8 cellular contexts compared by ENCODE assay signal in the genomic region with DNA sequence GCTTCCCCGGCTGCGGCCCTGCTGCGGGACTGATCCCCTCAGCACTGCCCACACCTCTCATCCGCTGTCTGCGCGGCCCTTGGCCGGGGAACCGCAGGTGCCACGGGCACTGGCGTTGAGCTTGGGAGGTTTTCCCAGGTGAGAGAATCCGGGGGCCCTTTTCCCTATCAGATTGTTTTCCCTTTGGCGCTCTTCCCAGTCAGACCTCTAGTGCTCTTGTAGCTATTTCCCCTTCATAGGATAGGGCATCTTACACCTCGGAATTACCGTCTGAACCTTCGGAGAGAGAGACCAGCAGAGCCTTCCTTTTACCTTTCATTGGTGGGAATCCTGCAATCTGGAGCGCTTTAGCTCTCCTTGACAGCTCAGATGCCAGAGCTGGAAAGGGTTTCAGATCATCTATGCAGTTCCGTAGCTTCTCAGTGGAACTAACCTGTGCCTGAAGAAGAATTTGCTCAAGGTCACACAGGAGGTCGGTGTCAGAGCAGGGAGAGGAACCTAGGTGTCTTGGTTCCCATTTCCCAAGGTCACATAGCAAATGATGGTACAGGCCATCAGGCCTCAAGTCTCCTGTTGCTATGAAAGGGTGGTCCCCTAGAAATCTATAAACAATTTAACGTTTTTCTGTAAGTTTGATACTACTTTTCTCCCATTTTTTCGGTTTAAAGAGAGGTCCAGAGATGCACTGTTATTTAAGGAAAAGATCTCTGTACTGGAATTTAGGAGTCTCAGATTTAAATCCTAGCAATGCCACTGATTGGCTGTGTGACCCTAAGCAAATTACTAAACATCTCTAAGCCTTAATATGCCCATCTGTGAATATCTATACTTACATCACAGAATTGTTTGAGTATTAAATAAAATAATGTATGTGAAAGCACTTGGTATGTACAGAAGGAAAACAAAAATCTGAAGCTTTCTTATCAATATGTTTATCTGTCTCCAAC. TPM values are rescaled to one million over a fixed set of nuclear protein-coding genes. Genes with fewer than 3 reads are reported as not detected.
A peak's percentile ranks its signal among the peaks of the same experiment; 100 is the strongest.
DNase-seq lines count a peak whose midpoint lies in the region; ATAC-seq and TF ChIP-seq lines count a peak whose summit lies in the region.

No MANE protein-coding gene starts in this region.

- intact Hi-C loops in PC-3 (cut with micrococcal nuclease), result no loop called here

- H3K36me3 Mint-ChIP-seq in naive B cell, result no peaks in the 10 kb centered on the region

- H3K9me3 Mint-ChIP-seq in naive B cell, result no peaks in the 10 kb centered on the region

- H3K36me3 ChIP-seq in PC-3 (ENCODE audit: low read depth, low read length) (no peaks in the 10 kb centered on the region), endocrine pancreas (ENCODE audit: control insufficient read depth, insufficient read depth, low read length) (no peaks in the 10 kb centered on the region)

- H3K27me3 ChIP-seq in PC-3 (ENCODE audit: low read length) (no peaks in the 10 kb centered on the region), endocrine pancreas (ENCODE audit: control insufficient read depth, insufficient read depth, low read length) (no peaks in the 10 kb centered on the region)

- H3K4me1 Mint-ChIP-seq in naive B cell, result peaks cover 34 to 46% (median 36%) of the 10 kb centered on the region in 3 donors

- H3F3A ChIP-seq in PC-3 (ENCODE audit: low read length, unreplicated experiment), result no peaks in the 10 kb centered on the region

- CTCF ChIA-PET in PC-3 (lab: Charles Lee), result interaction anchor here (0.7 kb wide), 1 partner anchor 66 kb away, joined by 3 read pairs; no protein-coding TSS in a partner anchor

- peak overlapping the region; percentile 71; the same call in 1 of the 2 replicates for H2AFZ ChIP-seq in PC-3 (ENCODE audit: low read length)

- H3K9me2 ChIP-seq in PC-3 (replicated peaks; ENCODE audit: low read length), result no peaks in the 10 kb centered on the region

- POLR2A ChIA-PET in PC-3 (lab: Charles Lee; ENCODE audit: unreplicated experiment), result no interaction called here

- BruUV-seq in PC-3 (replicated peaks; lab: Mats Ljungman, UMichigan), result no TSS peak

- H3K79me2 ChIP-seq in PC-3 (ENCODE audit: low read length), result peaks cover 60% of the 10 kb centered on the region

- H3K9ac ChIP-seq in PC-3 (ENCODE audit: low read length) (peak overlapping the region; percentile 68), endocrine pancreas (ENCODE audit: control insufficient read depth, insufficient read depth, low read length) (peak overlapping the region; percentile 65)

- H3K4me3 Mint-ChIP-seq in naive B cell, result peak overlapping the region; percentile 85 to 96 (median 94)

- DNase-seq in DMS79 treated with DMSO at 0.1 percent for 48 hours (lab: John Stamatoyannopoulos, UW), result peak; percentile 54
- DNase-seq in HFF-Myc (ENCODE audit: extremely low read depth, low read depth), result no peak
- peak; percentile 38 for DNase-seq in PC-3
- DNase-seq in naive B cell, result no peak
- no peak for DNase-seq in stimulated activated CD4-positive, alpha-beta T cell treated with anti-CD3 and anti-CD28 coated beads, Interleukin-4, amount 100 ng/mL, for 4 hours
- no peak for DNase-seq in hepatic stellate cell (ENCODE audit: low spot score)

- no peaks in the 10 kb centered on the region for H3K9me3 ChIP-seq in PC-3 (ENCODE audit: low read length)
- no peaks in the 10 kb centered on the region for H3K9me3 ChIP-seq in endocrine pancreas (ENCODE audit: control insufficient read depth, low read length)

- peak overlapping the region; percentile 65 for H3K4me3 ChIP-seq in HFF-Myc (replicated peaks; ENCODE audit: low read depth, low read length)
- H3K4me3 ChIP-seq in PC-3 (ENCODE audit: low read length), result peak overlapping the region; percentile 81
- peak overlapping the region; percentile 84 for H3K4me3 ChIP-seq in endocrine pancreas (ENCODE audit: control insufficient read depth, insufficient read depth, low read length)

- H3K27ac ChIP-seq in PC-3 (ENCODE audit: low read length), result no peak overlapping the region

- peak overlapping the region; percentile 88 to 97 (median 92) for H3K27ac Mint-ChIP-seq in naive B cell

- H3K27me3 Mint-ChIP-seq in naive B cell, result no peaks in the 10 kb centered on the region

- peaks cover 12% of the 10 kb centered on the region; the same call in 1 of the 2 replicates for H4K20me1 ChIP-seq in PC-3 (ENCODE audit: low read length)

- TF ChIP-seq CTCF in HFF-Myc (IDR thresholded peaks at IDR 0.05; ENCODE audit: low read depth, low read length, missing control alignments) (no peak), PC-3 (conservative IDR thresholded peaks at IDR 0.05; ENCODE audit: low read depth, low read length) (no peak)

- peak; percentile 27 for ATAC-seq in PC-3
- peak in 1 of 2 donors; percentile 1 for ATAC-seq in naive B cell (ENCODE audit: low read depth in 2 of 2)
- no peak for ATAC-seq in HG03196 (IDR thresholded peaks at IDR 0.05; ENCODE audit: unreplicated experiment)

- peaks cover 17% of the 10 kb centered on the region; the same call in 1 of the 2 replicates for H3K4me1 ChIP-seq in PC-3 (ENCODE audit: insufficient read depth, low read length)
- peaks cover 6% of the 10 kb centered on the region for H3K4me1 ChIP-seq in endocrine pancreas (ENCODE audit: control insufficient read depth, insufficient read depth, low read length)

- peak overlapping the region; percentile 76 for H3K4me2 ChIP-seq in PC-3 (ENCODE audit: low read length)

RNA-seq across cellular contexts. Expression of a gene that starts 0.9 kb away (rescaled TPM):
- 55.0 and 78.8 TPM in 2 replicates for total RNA-seq in PC-3 (2014; rRNA removed)
- 100 to 1,000 TPM in 1 of 6 donors, 10 to 100 TPM in 5; 69.1 to 116 (median 76.7) TPM for polyA plus RNA-seq in naive B cell (ENCODE audit: low read depth in 6 of 6)

RNA-seq across cellular contexts. Expression of a gene that starts 18.8 kb away (rescaled TPM):
- 7.3 and 10.4 TPM in 2 replicates for total RNA-seq in PC-3 (2014; rRNA removed)
- 1 to 10 TPM in 2 of 6 donors, under 1 TPM in 3, not detected in 1; 0.57 to 2.6 (median 0.82) TPM for polyA plus RNA-seq in naive B cell (ENCODE audit: low read depth in 6 of 6)

RNA-seq across cellular contexts. Expression of a gene that starts 57.7 kb away (rescaled TPM):
- not detected in 2 replicates for total RNA-seq in PC-3 (2014; rRNA removed)
- not detected for polyA plus RNA-seq in naive B cell (ENCODE audit: low read depth in 6 of 6)

Comparison
In these comparisons a context has a peak if more than half of its experiments do, and no peak if none do; other contexts are left out.
1. DNase-seq: peak in DMS79 treated with DMSO at 0.1 percent for 48 hours (single experiment) and PC-3 (single experiment); none in HFF-Myc (single experiment), naive B cell (single experiment), stimulated activated CD4-positive, alpha-beta T cell treated with anti-CD3 and anti-CD28 coated beads, Interleukin-4, amount 100 ng/mL, for 4 hours (0 of 2) and hepatic stellate cell (single experiment).
2. Peak in every context shown above with its lines, with median percentiles within 50 percentile points of each other: H3K4me3 ChIP-seq.